8 cellular contexts compared by ENCODE assay signal in genomic region chr14:61477845-61478438, GRCh38.
A peak's percentile ranks its signal among the peaks of the same experiment; 100 is the strongest.
DNase-seq lines count a peak whose midpoint lies in the region; ATAC-seq and TF ChIP-seq lines count a peak whose summit lies in the region.

No MANE protein-coding gene starts in this region.

- H3K36me3 ChIP-seq in muscle layer of colon (ENCODE audit: insufficient read depth, low read length): no peaks in the 10 kb centered on the region

- no peak for ATAC-seq in HG03139 (IDR thresholded peaks at IDR 0.05; ENCODE audit: unreplicated experiment)

- TF ChIP-seq CTCF in GM12873 (IDR thresholded peaks at IDR 0.05; ENCODE audit: insufficient read depth, low read depth, low read length, missing control alignments): peak; percentile 38

- H3K4me1 ChIP-seq in muscle layer of colon (ENCODE audit: insufficient read depth, low read length): peaks cover 8% of the 10 kb centered on the region

- H3K9me3 ChIP-seq in muscle layer of colon (ENCODE audit: low read length): no peaks in the 10 kb centered on the region

- H3K27ac ChIP-seq in muscle layer of colon (ENCODE audit: low read depth, low read length): peak overlapping the region; percentile 8

- H3K27me3 ChIP-seq in muscle layer of colon (ENCODE audit: control insufficient read depth in 1 of 2, insufficient read depth in 2 of 2, low read length in 2 of 2): no peaks in the 10 kb centered on the region

- H3K4me3 ChIP-seq in muscle layer of colon (ENCODE audit: low read depth in 1 of 2, low read length in 2 of 2): no peak overlapping the region

- DNase-seq in NCI-H2196 treated with DMSO at 0.1 percent for 48 hours (lab: John Stamatoyannopoulos, UW; ENCODE audit: unreplicated experiment): peak; percentile 36
- peak; percentile 51 for DNase-seq in cerebellum (ENCODE audit: low spot score)
- no peak for DNase-seq in NCI-H510A (lab: John Stamatoyannopoulos, UW)
- no peak for DNase-seq in HK-2 (ENCODE audit: unreplicated experiment)
- DNase-seq in AG08396 (ENCODE audit: low spot score): no peak

- no peak overlapping the region for H3K9ac ChIP-seq in muscle layer of colon (ENCODE audit: low read length)

Comparison
In these comparisons a context has a peak if more than half of its experiments do, and no peak if none do; other contexts are left out.
1. DNase-seq: peak in NCI-H2196 treated with DMSO at 0.1 percent for 48 hours (single experiment) and cerebellum (single experiment); none in NCI-H510A (single experiment), HK-2 (single experiment) and AG08396 (single experiment).